ENCODE assay signal across 1 cellular context in genomic region chr11:4044971-4045646, GRCh38.
TF ChIP-seq lines count a peak whose summit lies in the region.

No MANE protein-coding gene starts in this region.

TF ChIP-seq in HepG2, 621 proteins besides CTCF, POLR2A, EP300 and RAD21:
- no peak for TF ChIP-seq DMAP1 (CRISPR knock-in tag; IDR thresholded peaks at IDR 0.05)
- TF ChIP-seq ETV6 (CRISPR knock-in tag; conservative IDR thresholded peaks at IDR 0.05), result no peak
- TF ChIP-seq ZNF232 (CRISPR knock-in tag; IDR thresholded peaks at IDR 0.05; ENCODE audit: borderline replicate concordance), result no peak
- peak; percentile 69; the same call in 1 of the 2 replicates for TF ChIP-seq ZNF770 (CRISPR knock-in tag; IDR thresholded peaks at IDR 0.05)
- no peak for TF ChIP-seq SMAD3 (CRISPR knock-in tag; IDR thresholded peaks at IDR 0.05)
- no peak for TF ChIP-seq ZNF292 (CRISPR knock-in tag; IDR thresholded peaks at IDR 0.05; ENCODE audit: borderline replicate concordance, low read depth)
- TF ChIP-seq ZBTB49 (CRISPR knock-in tag; IDR thresholded peaks at IDR 0.05; ENCODE audit: borderline replicate concordance), result no peak
- no peak for TF ChIP-seq ZNF570 (CRISPR knock-in tag; IDR thresholded peaks at IDR 0.05; ENCODE audit: borderline replicate concordance)
- TF ChIP-seq ZNF414 (CRISPR knock-in tag; IDR thresholded peaks at IDR 0.05), result no peak
- TF ChIP-seq SSRP1 (CRISPR knock-in tag; IDR thresholded peaks at IDR 0.05), result no peak
- TF ChIP-seq PLRG1 (conservative IDR thresholded peaks at IDR 0.05), result no peak
- TF ChIP-seq ATF7 (IDR thresholded peaks at IDR 0.05), result no peak
- TF ChIP-seq ATF7 (CRISPR knock-in tag; IDR thresholded peaks at IDR 0.05), result no peak
- TF ChIP-seq MAFK (conservative IDR thresholded peaks at IDR 0.05 in 1 of 2, IDR thresholded peaks at IDR 0.05 in 1 of 2; ENCODE audit: low read length in 2 of 2), result peak in 1 of 2 experiments; percentile 64; a peak in 2 of 4 replicates
- TF ChIP-seq E2F2 (CRISPR knock-in tag; IDR thresholded peaks at IDR 0.05; ENCODE audit: borderline replicate concordance), result no peak
- no peak for TF ChIP-seq ZNF30 (CRISPR knock-in tag; IDR thresholded peaks at IDR 0.05)
- peak; percentile 24 for TF ChIP-seq MAFF (IDR thresholded peaks at IDR 0.05; ENCODE audit: low read depth, low read length)
- no peak for TF ChIP-seq DMTF1 (CRISPR knock-in tag; IDR thresholded peaks at IDR 0.05)
- TF ChIP-seq ZBTB7B (CRISPR knock-in tag; IDR thresholded peaks at IDR 0.05), result no peak
